In genomic region chr6:4185846-4186245, GRCh38 we compare ENCODE assay signal across 11 cellular contexts.
"Had no signal": no experiment of that assay in that cellular context is flagged by ENCODE, and none has a peak within 500 bp of the region (broad histone marks: within the 10 kb centered on the region; RNA-seq: fewer than 3 reads in every experiment).

No MANE protein-coding gene starts in this region.

- H3K4me3 Mint-ChIP-seq: naive thymus-derived CD4-positive, alpha-beta T cell; neural crest cell had no signal

- H3K4me1 Mint-ChIP-seq: neural crest cell had no signal

- ATAC-seq: left lobe of liver; naive thymus-derived CD4-positive, alpha-beta T cell; sciatic nerve had no signal

- DNase-seq: effector memory CD4-positive, alpha-beta T cell; glutamatergic neuron; islet precursor cell; mammary epithelial cell; naive thymus-derived CD4-positive, alpha-beta T cell; posterior cingulate gyrus; spleen; trophoblast cell had no signal

- H3K36me3 Mint-ChIP-seq: naive thymus-derived CD4-positive, alpha-beta T cell had no signal

- H3K27ac Mint-ChIP-seq: naive thymus-derived CD4-positive, alpha-beta T cell had no signal
